28 cellular contexts compared by ENCODE assay signal in the genomic region with DNA sequence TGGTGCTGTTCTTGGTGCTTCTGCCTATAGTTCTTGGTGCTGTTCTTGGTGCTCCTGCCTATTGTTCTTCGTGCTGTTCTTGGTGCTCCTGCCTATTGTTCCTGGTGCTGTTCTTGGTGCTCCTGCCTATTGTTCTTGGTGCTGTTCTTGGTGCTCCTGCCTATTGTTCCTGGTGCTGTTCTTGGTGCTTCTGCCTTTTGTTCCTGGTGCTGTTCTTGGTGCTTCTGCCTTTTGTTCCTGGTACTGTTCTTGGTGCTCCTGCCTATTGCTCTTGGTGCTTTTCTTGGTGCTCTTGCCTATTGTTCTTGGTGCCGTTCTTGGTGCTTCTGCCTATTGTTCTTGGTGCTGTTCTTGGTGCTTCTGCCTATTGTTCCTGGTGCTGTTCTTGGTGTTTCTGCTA.
"Had no signal": no experiment of that assay in that cellular context is flagged by ENCODE, and none has a peak within 500 bp of the region (broad histone marks: within the 10 kb centered on the region; RNA-seq: fewer than 3 reads in every experiment).

No MANE protein-coding gene starts in this region.

- H3K36me3 ChIP-seq: colonic mucosa, esophagus muscularis mucosa, esophagus squamous epithelium, gastrocnemius medialis, gastroesophageal sphincter, heart left ventricle, heart right ventricle had no signal

- DNase-seq: colonic mucosa; cortex of kidney; dermis blood vessel endothelial cell; dorsolateral prefrontal cortex; effector CD4-positive, alpha-beta T cell; effector CD8-positive, alpha-beta T cell; effector memory CD4-positive, alpha-beta T cell; effector memory CD8-positive, alpha-beta T cell; endodermal cell; erythroblast; esophagus squamous epithelium; foreskin fibroblast; foreskin keratinocyte; foreskin melanocyte; gastrocnemius medialis; glutamatergic neuron; head of caudate nucleus; heart right ventricle had no signal

- H3K4me3 ChIP-seq: colonic mucosa, coronary artery, dorsolateral prefrontal cortex, esophagus muscularis mucosa, esophagus squamous epithelium, gastrocnemius medialis, gastroesophageal sphincter, heart left ventricle, heart right ventricle had no signal

- ATAC-seq: effector memory CD8-positive, alpha-beta T cell; esophagus mucosa; foreskin keratinocyte; gastrocnemius medialis; gastroesophageal sphincter; heart left ventricle; heart right ventricle had no signal

- H3K27ac ChIP-seq: colonic mucosa, coronary artery, dorsolateral prefrontal cortex, epithelial cell of prostate, esophagus muscularis mucosa, esophagus squamous epithelium, foreskin keratinocyte, gastrocnemius medialis, gastroesophageal sphincter, heart left ventricle, heart right ventricle had no signal

- FAIRE-seq: colon, endometrium, endothelial cell of umbilical vein, frontal cortex had no signal

- H3K9me3 ChIP-seq: colonic mucosa, gastrocnemius medialis had no signal

- H3K4me1 ChIP-seq: colonic mucosa, esophagus muscularis mucosa, esophagus squamous epithelium, foreskin keratinocyte, gastrocnemius medialis, gastroesophageal sphincter, heart left ventricle, heart right ventricle had no signal

- H3K27me3 ChIP-seq: colonic mucosa, foreskin keratinocyte, gastrocnemius medialis had no signal
